In the genomic region with DNA sequence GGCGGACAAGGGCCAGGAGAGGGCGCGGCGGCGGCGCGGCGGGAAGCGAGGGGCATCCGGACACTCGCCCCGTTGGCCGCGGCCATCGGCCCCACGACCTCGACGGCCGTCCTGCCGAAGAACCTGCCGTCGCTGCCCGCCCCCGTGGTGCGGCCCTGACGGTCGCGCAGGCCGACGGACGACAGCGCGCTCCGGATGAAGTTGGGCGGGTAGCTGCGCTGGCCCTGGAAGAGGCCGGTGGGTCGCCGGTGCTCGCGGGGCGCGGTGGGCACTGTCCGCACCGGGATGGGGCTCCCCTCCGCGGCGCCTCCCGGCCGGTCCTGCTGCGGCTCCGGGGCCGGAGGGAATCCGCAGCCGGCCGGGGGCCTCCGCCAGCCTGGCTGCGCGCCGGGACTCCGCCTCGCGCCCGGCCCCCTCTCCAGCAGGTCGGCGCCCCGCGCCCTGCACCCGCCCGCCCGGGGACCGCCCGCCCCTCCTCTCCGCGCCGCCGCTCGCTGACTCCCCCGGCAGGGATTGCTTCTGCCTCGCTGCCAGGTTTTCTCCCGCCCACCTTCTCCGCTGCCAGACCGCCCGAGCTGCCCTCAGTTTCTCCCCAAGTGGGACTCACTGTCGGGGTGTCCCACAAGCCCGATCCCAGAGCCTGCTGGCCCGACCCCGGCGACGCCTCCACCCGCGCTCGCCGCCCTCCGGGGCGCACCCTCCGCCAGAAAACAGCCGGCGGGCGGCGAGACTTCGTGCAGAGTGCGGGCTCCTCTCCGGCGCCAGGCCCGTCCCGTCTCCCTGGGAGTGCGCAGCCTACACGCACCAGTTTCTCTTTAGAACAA, we compare ENCODE assay signal across 1 cellular context.
TF ChIP-seq lines count a peak whose summit lies in the region.

No MANE protein-coding gene starts in this region.

TF ChIP-seq in HepG2, 621 proteins besides CTCF, POLR2A, EP300 and RAD21:
- TF ChIP-seq ZNF777 (CRISPR knock-in tag; IDR thresholded peaks at IDR 0.05): peak; percentile 94
- peak; percentile 26; the same call in 1 of the 2 replicates for TF ChIP-seq MTF2 (CRISPR knock-in tag; IDR thresholded peaks at IDR 0.05; ENCODE audit: borderline replicate concordance)
TF ChIP-seq in HepG2: peak in this region for 2; not testable (repeated sequence) for 619.
